2 cellular contexts compared by ENCODE assay signal in genomic region chr19:5931251-5931650, GRCh38.
TF ChIP-seq lines count a peak whose summit lies in the region.

No MANE protein-coding gene starts in this region.

TF ChIP-seq in HepG2, 621 proteins besides CTCF, POLR2A, EP300 and RAD21:
- no peak for TF ChIP-seq SMAD1 (CRISPR knock-in tag; IDR thresholded peaks at IDR 0.05; ENCODE audit: borderline replicate concordance, low read depth)
- TF ChIP-seq, protein P1, sequence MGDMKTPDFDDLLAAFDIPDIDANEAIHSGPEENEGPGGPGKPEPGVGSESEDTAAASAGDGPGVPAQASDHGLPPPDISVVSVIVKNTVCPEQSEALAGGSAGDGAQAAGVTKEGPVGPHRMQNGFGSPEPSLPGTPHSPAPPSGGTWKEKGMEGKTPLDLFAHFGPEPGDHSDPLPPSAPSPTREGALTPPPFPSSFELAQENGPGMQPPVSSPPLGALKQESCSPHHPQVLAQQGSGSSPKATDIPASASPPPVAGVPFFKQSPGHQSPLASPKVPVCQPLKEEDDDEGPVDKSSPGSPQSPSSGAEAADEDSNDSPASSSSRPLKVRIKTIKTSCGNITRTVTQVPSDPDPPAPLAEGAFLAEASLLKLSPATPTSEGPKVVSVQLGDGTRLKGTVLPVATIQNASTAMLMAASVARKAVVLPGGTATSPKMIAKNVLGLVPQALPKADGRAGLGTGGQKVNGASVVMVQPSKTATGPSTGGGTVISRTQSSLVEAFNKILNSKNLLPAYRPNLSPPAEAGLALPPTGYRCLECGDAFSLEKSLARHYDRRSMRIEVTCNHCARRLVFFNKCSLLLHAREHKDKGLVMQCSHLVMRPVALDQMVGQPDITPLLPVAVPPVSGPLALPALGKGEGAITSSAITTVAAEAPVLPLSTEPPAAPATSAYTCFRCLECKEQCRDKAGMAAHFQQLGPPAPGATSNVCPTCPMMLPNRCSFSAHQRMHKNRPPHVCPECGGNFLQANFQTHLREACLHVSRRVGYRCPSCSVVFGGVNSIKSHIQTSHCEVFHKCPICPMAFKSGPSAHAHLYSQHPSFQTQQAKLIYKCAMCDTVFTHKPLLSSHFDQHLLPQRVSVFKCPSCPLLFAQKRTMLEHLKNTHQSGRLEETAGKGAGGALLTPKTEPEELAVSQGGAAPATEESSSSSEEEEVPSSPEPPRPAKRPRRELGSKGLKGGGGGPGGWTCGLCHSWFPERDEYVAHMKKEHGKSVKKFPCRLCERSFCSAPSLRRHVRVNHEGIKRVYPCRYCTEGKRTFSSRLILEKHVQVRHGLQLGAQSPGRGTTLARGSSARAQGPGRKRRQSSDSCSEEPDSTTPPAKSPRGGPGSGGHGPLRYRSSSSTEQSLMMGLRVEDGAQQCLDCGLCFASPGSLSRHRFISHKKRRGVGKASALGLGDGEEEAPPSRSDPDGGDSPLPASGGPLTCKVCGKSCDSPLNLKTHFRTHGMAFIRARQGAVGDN (CRISPR knock-in tag; IDR thresholded peaks at IDR 0.05), result 0 out of 2 replicates have a peak, but pooled peaks have one; percentile 12

TF ChIP-seq in H1, 55 proteins besides CTCF, POLR2A, EP300 and RAD21:
- TF ChIP-seq NANOG (IDR thresholded peaks at IDR 0.05; ENCODE audit: insufficient read depth, low read depth, low read length, poor library complexity, severe bottlenecking) (no peak), SRF (IDR thresholded peaks at IDR 0.05; ENCODE audit: low read depth, low read length) (no peak), POU5F1 (IDR thresholded peaks at IDR 0.05; ENCODE audit: low read depth, low read length) (no peak)
